8 cellular contexts compared by ENCODE assay signal in the genomic region with DNA sequence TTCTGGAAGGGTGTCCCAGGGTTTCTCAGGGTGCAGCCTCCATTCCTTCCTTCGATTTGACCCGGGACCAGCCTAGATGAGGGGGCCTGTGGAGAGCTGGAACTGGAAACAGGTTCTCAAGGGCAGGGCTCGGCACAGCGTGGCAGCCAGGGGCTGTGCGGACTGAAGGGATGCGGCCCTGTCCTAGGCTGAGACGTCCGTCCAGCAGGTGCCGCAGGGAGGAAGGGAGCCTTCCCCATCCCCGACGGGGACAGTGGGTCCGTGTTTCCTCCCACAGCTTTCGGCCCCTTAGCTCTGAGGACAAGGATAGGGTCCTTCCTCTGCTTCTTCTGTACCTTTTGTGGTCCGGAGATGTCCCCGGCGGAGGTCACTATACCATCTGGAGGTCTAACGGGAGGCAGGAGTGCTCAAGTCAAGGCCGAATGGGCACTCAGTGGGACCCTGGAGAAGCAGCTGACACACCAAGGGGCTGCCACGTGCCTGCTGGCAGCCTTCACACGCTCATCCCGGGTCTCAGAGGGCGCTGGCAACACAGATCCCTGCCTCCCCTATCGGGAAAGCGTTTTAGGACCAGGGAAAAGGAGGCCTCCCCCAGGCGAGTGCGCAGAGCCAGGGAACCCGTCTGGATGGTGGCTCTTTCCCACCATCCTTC. TPM values are rescaled to one million over a fixed set of nuclear protein-coding genes. Genes with fewer than 3 reads are reported as not detected.
A peak's percentile ranks its signal among the peaks of the same experiment; 100 is the strongest.
DNase-seq lines count a peak whose midpoint lies in the region; ATAC-seq and TF ChIP-seq lines count a peak whose summit lies in the region.

No MANE protein-coding gene starts in this region.

- ATAC-seq in CD8-positive, alpha-beta T cell, result no peak
- ATAC-seq in T-helper 17 cell (no peak), GM18511 (IDR thresholded peaks at IDR 0.05; ENCODE audit: unreplicated experiment) (no peak)
- ATAC-seq in naive thymus-derived CD4-positive, alpha-beta T cell, result no peak

- peak in 4 of 7 experiments; percentile 20 to 68 (median 40) for DNase-seq in CD8-positive, alpha-beta T cell
- DNase-seq in HL-60 (ENCODE audit: low read depth in 1 of 2, low spot score in 1 of 2), result peak; percentile 59 to 74
- no peak for DNase-seq in T-helper 17 cell
- peak; percentile 63 for DNase-seq in ecto neural progenitor cell (ENCODE audit: low spot score)
- peak in 4 of 9 donors; percentile 25 to 65 (median 38) for DNase-seq in naive thymus-derived CD4-positive, alpha-beta T cell
- DNase-seq in germinal center (ENCODE audit: low spot score), result no peak
- DNase-seq in iPS-NIHi7 (ENCODE audit: extremely low spot score), result no peak

- peak overlapping the region; percentile 92 for H3K4me3 ChIP-seq in CD8-positive, alpha-beta T cell (ENCODE audit: low read depth, low read length)
- H3K4me3 ChIP-seq in HL-60 (replicated peaks; ENCODE audit: insufficient read depth, low read length), result peak overlapping the region; percentile 44
- peak overlapping the region; percentile 58 for H3K4me3 ChIP-seq in naive thymus-derived CD4-positive, alpha-beta T cell (ENCODE audit: low read length)

- H3K4me1 Mint-ChIP-seq in CD8-positive, alpha-beta T cell (ENCODE audit: low read depth), result peaks cover 62% of the 10 kb centered on the region
- H3K4me1 Mint-ChIP-seq in T-helper 17 cell, result peaks cover 57% of the 10 kb centered on the region
- peaks cover 43 to 64% (median 55%) of the 10 kb centered on the region in 7 donors for H3K4me1 Mint-ChIP-seq in naive thymus-derived CD4-positive, alpha-beta T cell

- no peaks in the 10 kb centered on the region for H3K27me3 Mint-ChIP-seq in CD8-positive, alpha-beta T cell (ENCODE audit: low read depth)
- H3K27me3 Mint-ChIP-seq in T-helper 17 cell, result no peaks in the 10 kb centered on the region
- H3K27me3 Mint-ChIP-seq in naive thymus-derived CD4-positive, alpha-beta T cell, result peaks cover 0 to 4% (median 0%) of the 10 kb centered on the region in 5 donors

- intact Hi-C loops in CD8-positive, alpha-beta T cell (cut with DNase I, micrococcal nuclease), result loop anchor here (1.0 to 5.0 kb wide), 9 partner anchors 9 to 352 kb away; a partner anchor contains a TSS
- intact Hi-C loops in naive thymus-derived CD4-positive, alpha-beta T cell (cut with micrococcal nuclease), result loop anchor here (1.0 to 5.0 kb wide), 9 partner anchors 37 to 473 kb away; a partner anchor contains a TSS

- no peaks in the 10 kb centered on the region for H3K27me3 ChIP-seq in CD8-positive, alpha-beta T cell (ENCODE audit: insufficient read depth, low read length)
- H3K27me3 ChIP-seq in HL-60 (ENCODE audit: insufficient read depth, poor library complexity, severe bottlenecking), result no peaks in the 10 kb centered on the region
- H3K27me3 ChIP-seq in naive thymus-derived CD4-positive, alpha-beta T cell (ENCODE audit: control insufficient read depth in 2 of 2, insufficient read depth in 2 of 2, low read length in 2 of 2), result no peaks in the 10 kb centered on the region

- peaks cover 58% of the 10 kb centered on the region for H3K4me1 ChIP-seq in CD8-positive, alpha-beta T cell (ENCODE audit: insufficient read depth, low read length)
- peaks cover 27 to 44% of the 10 kb centered on the region in 2 donors for H3K4me1 ChIP-seq in naive thymus-derived CD4-positive, alpha-beta T cell (ENCODE audit: control insufficient read depth in 2 of 2, insufficient read depth in 2 of 2, low read length in 2 of 2)

- no peaks in the 10 kb centered on the region for H3K9me3 ChIP-seq in CD8-positive, alpha-beta T cell (ENCODE audit: low read length)
- no peaks in the 10 kb centered on the region for H3K9me3 ChIP-seq in T-helper 17 cell (ENCODE audit: control insufficient read depth, low read length, poor library complexity, severe bottlenecking)
- H3K9me3 ChIP-seq in naive thymus-derived CD4-positive, alpha-beta T cell (ENCODE audit: control insufficient read depth in 2 of 3, low read length in 3 of 3), result no peaks in the 10 kb centered on the region

- TF ChIP-seq CTCF in CD8-positive, alpha-beta T cell (IDR thresholded peaks at IDR 0.05), result no peak
- peak; percentile 23 for TF ChIP-seq CTCF in HL-60 (IDR thresholded peaks at IDR 0.05; ENCODE audit: insufficient read depth, low read length)

- H3K27ac ChIP-seq in CD8-positive, alpha-beta T cell (ENCODE audit: low read depth, low read length), result peak overlapping the region; percentile 98
- H3K27ac ChIP-seq in HL-60 (replicated peaks), result peak overlapping the region; percentile 94
- H3K27ac ChIP-seq in naive thymus-derived CD4-positive, alpha-beta T cell (ENCODE audit: low read depth, low read length), result peak overlapping the region; percentile 99

- peaks cover 42% of the 10 kb centered on the region for H3K36me3 Mint-ChIP-seq in CD8-positive, alpha-beta T cell
- H3K36me3 Mint-ChIP-seq in T-helper 17 cell (ENCODE audit: low read depth), result peaks cover 6% of the 10 kb centered on the region
- H3K36me3 Mint-ChIP-seq in naive thymus-derived CD4-positive, alpha-beta T cell, result peaks cover 0 to 28% (median 6%) of the 10 kb centered on the region in 5 donors

- H3K4me3 Mint-ChIP-seq in CD8-positive, alpha-beta T cell, result peak overlapping the region; percentile 89
- peak overlapping the region; percentile 96 for H3K4me3 Mint-ChIP-seq in T-helper 17 cell
- peak overlapping the region; percentile 85 to 98 (median 94) for H3K4me3 Mint-ChIP-seq in naive thymus-derived CD4-positive, alpha-beta T cell

- H3K36me3 ChIP-seq in CD8-positive, alpha-beta T cell (ENCODE audit: insufficient read depth, low read length), result peaks cover 18% of the 10 kb centered on the region
- peaks cover 0 to 7% (median 0%) of the 10 kb centered on the region in 3 experiments for H3K36me3 ChIP-seq in naive thymus-derived CD4-positive, alpha-beta T cell (ENCODE audit: control insufficient read depth in 2 of 3, insufficient read depth in 3 of 3, low read length in 3 of 3)

- POLR2A ChIA-PET in CD8-positive, alpha-beta T cell (lab: Charles Lee), result interaction anchor here (0.8 to 5.7 kb wide), 14 partner anchors 10 to 157 kb away, joined by 3 to 49 read pairs (median 6); a partner anchor contains a TSS
- POLR2A ChIA-PET in naive thymus-derived CD4-positive, alpha-beta T cell (lab: Charles Lee), result interaction anchor here (0.6 to 11.8 kb wide), 24 partner anchors 9 to 210 kb away, joined by 3 to 202 read pairs (median 4); a partner anchor contains a TSS

- H3K27ac Mint-ChIP-seq in CD8-positive, alpha-beta T cell, result peak overlapping the region; percentile 100
- peak overlapping the region; percentile 100 for H3K27ac Mint-ChIP-seq in T-helper 17 cell
- peak overlapping the region; percentile 97 to 100 (median 100) for H3K27ac Mint-ChIP-seq in naive thymus-derived CD4-positive, alpha-beta T cell

- CTCF ChIA-PET in CD8-positive, alpha-beta T cell (lab: Charles Lee), result interaction anchor here (0.6 to 3.5 kb wide), 28 partner anchors 8 to 215 kb away, joined by 3 to 24 read pairs (median 3); a partner anchor contains a TSS
- CTCF ChIA-PET in naive thymus-derived CD4-positive, alpha-beta T cell (lab: Charles Lee), result interaction anchor here (0.6 to 2.5 kb wide), 21 partner anchors 8 to 216 kb away, joined by 3 to 10 read pairs (median 4); a partner anchor contains a TSS

- H3K9me3 Mint-ChIP-seq in CD8-positive, alpha-beta T cell, result no peaks in the 10 kb centered on the region
- H3K9me3 Mint-ChIP-seq in naive thymus-derived CD4-positive, alpha-beta T cell, result peaks cover 0 to 14% (median 0%) of the 10 kb centered on the region in 11 donors

RNA-seq across cellular contexts. Expression of a gene that starts 49.9 kb away (rescaled TPM):
- 10 to 100 TPM; 83.5 to 91.0 TPM for total RNA-seq in CD8-positive, alpha-beta T cell
- 10 to 100 TPM; 80.7 to 90.0 TPM for total RNA-seq in T-helper 17 cell
- 100 to 1,000 TPM in 3 of 5 experiments, 10 to 100 TPM in 2; 94.9 to 156 (median 118) TPM for total RNA-seq in naive thymus-derived CD4-positive, alpha-beta T cell
- polyA plus RNA-seq in naive thymus-derived CD4-positive, alpha-beta T cell, result 10 to 100 TPM; 41.0 to 87.2 TPM

RNA-seq across cellular contexts. Expression of a gene that starts 50.1 kb away (rescaled TPM):
- total RNA-seq in CD8-positive, alpha-beta T cell, result 100 to 1,000 TPM; 176 to 190 TPM
- total RNA-seq in T-helper 17 cell, result 100 to 1,000 TPM in 1 of 2 donors, 10 to 100 TPM in 1; 96.2 to 111 TPM
- 100 to 1,000 TPM in 2 of 5 experiments, 10 to 100 TPM in 3; 66.2 to 118 (median 95.8) TPM for total RNA-seq in naive thymus-derived CD4-positive, alpha-beta T cell
- 100 to 1,000 TPM; 175 to 234 TPM for polyA plus RNA-seq in naive thymus-derived CD4-positive, alpha-beta T cell

Comparison
In these comparisons a context has a peak if more than half of its experiments do, and no peak if none do; other contexts are left out.
1. DNase-seq: peak in CD8-positive, alpha-beta T cell (4 of 7), HL-60 (2 of 2) and ecto neural progenitor cell (single experiment); none in T-helper 17 cell (0 of 3), germinal center (single experiment) and iPS-NIHi7 (single experiment).
2. Peak in every context shown above with its lines, with median percentiles within 50 percentile points of each other: H3K27ac ChIP-seq, H3K4me3 ChIP-seq, H3K27ac Mint-ChIP-seq and H3K4me3 Mint-ChIP-seq.